Comparison of ENCODE assay signal across 24 cellular contexts in the genomic region with DNA sequence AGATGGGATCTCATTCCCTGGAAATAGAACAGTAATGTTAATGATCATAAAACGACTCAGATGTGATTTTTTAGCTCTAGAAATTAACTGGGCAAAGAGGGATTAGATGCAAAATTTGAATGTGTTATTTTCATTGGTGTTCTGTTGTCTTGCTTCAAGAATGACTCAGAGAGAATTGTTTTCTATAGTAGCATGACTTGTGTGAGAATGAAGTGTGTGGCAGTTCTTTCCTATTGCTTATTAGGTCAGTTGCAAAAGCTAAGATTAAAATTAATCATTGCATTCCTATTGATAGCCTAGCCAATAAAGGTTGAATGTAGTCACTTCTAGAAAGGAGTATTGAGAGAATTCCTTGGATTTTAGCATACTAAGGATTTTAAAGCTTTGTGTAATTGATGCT. TPM values are rescaled to one million over a fixed set of nuclear protein-coding genes. Genes with fewer than 3 reads are reported as not detected.
A peak's percentile ranks its signal among the peaks of the same experiment; 100 is the strongest.
DNase-seq lines count a peak whose midpoint lies in the region; ATAC-seq and TF ChIP-seq lines count a peak whose summit lies in the region.
"Had no signal": no experiment of that assay in that cellular context is flagged by ENCODE, and none has a peak within 500 bp of the region (broad histone marks: within the 10 kb centered on the region; RNA-seq: fewer than 3 reads in every experiment).

No MANE protein-coding gene starts in this region.

- no peak for DNase-seq in CD8-positive, alpha-beta T cell
- DNase-seq in HCEC 1CT: peak; percentile 37
- DNase-seq in dermis blood vessel endothelial cell: peak; percentile 27
- DNase-seq in naive thymus-derived CD8-positive, alpha-beta T cell: no peak
- DNase-seq in left ventricle myocardium superior: no peak
- DNase-seq in immature natural killer cell: no peak
- DNase-seq: activated CD4-positive, alpha-beta T cell treated with anti-CD3 and anti-CD28 coated beads, Interleukin-2, amount 50 U/mL, for 48 hours; activated naive CD4-positive, alpha-beta T cell treated with anti-CD3 and anti-CD28 coated beads, Interleukin-2, amount 50 U/mL, for 16 hours; Calu3; cortex of kidney; kidney glomerular epithelial cell; NCI-H1105; NCI-H2081; PC-3; psoas muscle; SJCRH30; small intestine; stimulated activated naive CD8-positive, alpha-beta T cell treated with anti-CD3 and anti-CD28 coated beads, Interleukin-15, amount 100 ng/mL, for 72 hours; trophoblast cell had no signal

- no peaks in the 10 kb centered on the region for H3K27me3 Mint-ChIP-seq in CD8-positive, alpha-beta T cell (ENCODE audit: low read depth)
- no peaks in the 10 kb centered on the region for H3K27me3 Mint-ChIP-seq in naive thymus-derived CD8-positive, alpha-beta T cell
- no peaks in the 10 kb centered on the region for H3K27me3 Mint-ChIP-seq in immature natural killer cell (ENCODE audit: low read depth in 3 of 3)
- H3K27me3 Mint-ChIP-seq: memory B cell; stimulated activated naive CD8-positive, alpha-beta T cell treated with anti-CD3 and anti-CD28 coated beads, Interleukin-15, amount 100 ng/mL, for 72 hours had no signal

- no peaks in the 10 kb centered on the region for H3K9me3 ChIP-seq in CD8-positive, alpha-beta T cell (ENCODE audit: low read length)
- H3K9me3 ChIP-seq: breast epithelium, psoas muscle, SJCRH30 had no signal

- peaks cover 9% of the 10 kb centered on the region for H3K36me3 ChIP-seq in CD8-positive, alpha-beta T cell (ENCODE audit: insufficient read depth, low read length)
- H3K36me3 ChIP-seq: breast epithelium had no signal

- H3K27me3 ChIP-seq in CD8-positive, alpha-beta T cell (ENCODE audit: insufficient read depth, low read length): no peaks in the 10 kb centered on the region
- H3K27me3 ChIP-seq: breast epithelium, SJCRH30 had no signal

- H3K4me3 ChIP-seq in CD8-positive, alpha-beta T cell (ENCODE audit: low read depth, low read length): no peak overlapping the region
- H3K4me3 ChIP-seq: breast epithelium, psoas muscle, SJCRH30 had no signal

- no peak overlapping the region for H3K4me3 Mint-ChIP-seq in CD8-positive, alpha-beta T cell
- peak overlapping the region in 2 of 10 donors; percentile 11 to 13 for H3K4me3 Mint-ChIP-seq in naive thymus-derived CD8-positive, alpha-beta T cell
- H3K4me3 Mint-ChIP-seq in immature natural killer cell: peak overlapping the region in 1 of 5 donors; percentile 22
- H3K4me3 Mint-ChIP-seq: memory B cell; stimulated activated naive CD8-positive, alpha-beta T cell treated with anti-CD3 and anti-CD28 coated beads, Interleukin-15, amount 100 ng/mL, for 72 hours; T-helper 1 cell treated with Interleukin-12 subunit alpha and Interleukin-12 subunit beta and Interleukin-4 antibody, amounts not matched to agents 30 μg/mL and 1 μg/mL, for 36 hours had no signal

- no peak for ATAC-seq in CD8-positive, alpha-beta T cell
- no peak for ATAC-seq in naive thymus-derived CD8-positive, alpha-beta T cell
- no peak for ATAC-seq in left ventricle myocardium superior
- no peak for ATAC-seq in HG03139 (IDR thresholded peaks at IDR 0.05; ENCODE audit: unreplicated experiment)
- ATAC-seq: HCT116; PC-3; psoas muscle; stimulated activated naive CD8-positive, alpha-beta T cell treated with anti-CD3 and anti-CD28 coated beads, Interleukin-15, amount 100 ng/mL, for 72 hours had no signal

- H3K27ac ChIP-seq in CD8-positive, alpha-beta T cell (ENCODE audit: low read depth, low read length): no peak overlapping the region
- H3K27ac ChIP-seq: breast epithelium, psoas muscle, SJCRH30 had no signal

- peak overlapping the region; percentile 11 for H3K27ac Mint-ChIP-seq in CD8-positive, alpha-beta T cell
- peak overlapping the region in 6 of 10 donors; percentile 6 to 63 (median 26) for H3K27ac Mint-ChIP-seq in naive thymus-derived CD8-positive, alpha-beta T cell
- peak overlapping the region in 1 of 6 donors; percentile 9 for H3K27ac Mint-ChIP-seq in immature natural killer cell
- H3K27ac Mint-ChIP-seq: memory B cell; T-helper 1 cell treated with Interleukin-12 subunit alpha and Interleukin-12 subunit beta and Interleukin-4 antibody, amounts not matched to agents 30 μg/mL and 1 μg/mL, for 36 hours had no signal

- H3K36me3 Mint-ChIP-seq in CD8-positive, alpha-beta T cell: peaks cover 27% of the 10 kb centered on the region
- H3K36me3 Mint-ChIP-seq in naive thymus-derived CD8-positive, alpha-beta T cell: peaks cover 0 to 37% (median 10%) of the 10 kb centered on the region in 3 donors
- H3K36me3 Mint-ChIP-seq in immature natural killer cell: peaks cover 0 to 8% (median 4%) of the 10 kb centered on the region in 3 donors

- no peak for TF ChIP-seq CTCF in CD8-positive, alpha-beta T cell (IDR thresholded peaks at IDR 0.05)

- no peaks in the 10 kb centered on the region for H3K9me3 Mint-ChIP-seq in CD8-positive, alpha-beta T cell
- H3K9me3 Mint-ChIP-seq in naive thymus-derived CD8-positive, alpha-beta T cell: no peaks in the 10 kb centered on the region
- no peaks in the 10 kb centered on the region for H3K9me3 Mint-ChIP-seq in immature natural killer cell
- H3K9me3 Mint-ChIP-seq: memory B cell; stimulated activated naive CD8-positive, alpha-beta T cell treated with anti-CD3 and anti-CD28 coated beads, Interleukin-15, amount 100 ng/mL, for 72 hours; T-helper 1 cell treated with Interleukin-12 subunit alpha and Interleukin-12 subunit beta and Interleukin-4 antibody, amounts not matched to agents 30 μg/mL and 1 μg/mL, for 36 hours had no signal

- POLR2A ChIA-PET in CD8-positive, alpha-beta T cell (lab: Charles Lee): no interaction called here
- POLR2A ChIA-PET in naive thymus-derived CD8-positive, alpha-beta T cell (lab: Charles Lee): no interaction called here

- intact Hi-C loops in CD8-positive, alpha-beta T cell (cut with DNase I, micrococcal nuclease): loop anchor here in 1 of 2 experiments (10.0 kb wide), 1 partner anchor 56 kb away; no protein-coding TSS in a partner anchor
- intact Hi-C loops in left ventricle myocardium superior (cut with micrococcal nuclease): no loop called here

- CTCF ChIA-PET in CD8-positive, alpha-beta T cell (lab: Charles Lee): interaction anchor here (1.0 to 1.4 kb wide), 3 partner anchors 17 to 53 kb away, joined by 3 read pairs; no protein-coding TSS in a partner anchor

- peaks cover 6% of the 10 kb centered on the region for H3K4me1 ChIP-seq in CD8-positive, alpha-beta T cell (ENCODE audit: insufficient read depth, low read length)
- H3K4me1 ChIP-seq: breast epithelium, SJCRH30 had no signal

- H3K4me1 Mint-ChIP-seq in CD8-positive, alpha-beta T cell (ENCODE audit: low read depth): peaks cover 66% of the 10 kb centered on the region
- H3K4me1 Mint-ChIP-seq in naive thymus-derived CD8-positive, alpha-beta T cell: peaks cover 26 to 72% (median 64%) of the 10 kb centered on the region in 4 donors
- H3K4me1 Mint-ChIP-seq in immature natural killer cell: peaks cover 40 to 81% of the 10 kb centered on the region in 2 donors

RNA-seq across cellular contexts. Expression of a gene that starts 22.9 kb away (rescaled TPM):
- 10 to 100 TPM; 85.9 to 87.3 TPM for total RNA-seq in CD8-positive, alpha-beta T cell
- 22.0 and 28.1 TPM in 2 replicates for total RNA-seq in dermis blood vessel endothelial cell
- total RNA-seq in naive thymus-derived CD8-positive, alpha-beta T cell: 10 to 100 TPM; 85.6 to 88.3 TPM
- 10 to 100 TPM in 1 of 3 donors, 1 to 10 TPM in 2; 4.0 to 38.0 (median 8.1) TPM for polyA plus RNA-seq in naive thymus-derived CD8-positive, alpha-beta T cell
- 20.5 TPM for total RNA-seq in left ventricle myocardium superior
- polyA plus RNA-seq in immature natural killer cell: 10 to 100 TPM in 1 of 3 donors, 1 to 10 TPM in 2; 1.2 to 46.0 (median 6.0) TPM

Comparison
In these comparisons a context has a peak if more than half of its experiments do, and no peak if none do; other contexts are left out.
1. DNase-seq: peak in HCEC 1CT (single experiment) and dermis blood vessel endothelial cell (single experiment); none in CD8-positive, alpha-beta T cell (0 of 7), naive thymus-derived CD8-positive, alpha-beta T cell (0 of 10), left ventricle myocardium superior (single experiment) and immature natural killer cell (0 of 3).